Comparison of ENCODE assay signal across 33 cellular contexts in the genomic region with DNA sequence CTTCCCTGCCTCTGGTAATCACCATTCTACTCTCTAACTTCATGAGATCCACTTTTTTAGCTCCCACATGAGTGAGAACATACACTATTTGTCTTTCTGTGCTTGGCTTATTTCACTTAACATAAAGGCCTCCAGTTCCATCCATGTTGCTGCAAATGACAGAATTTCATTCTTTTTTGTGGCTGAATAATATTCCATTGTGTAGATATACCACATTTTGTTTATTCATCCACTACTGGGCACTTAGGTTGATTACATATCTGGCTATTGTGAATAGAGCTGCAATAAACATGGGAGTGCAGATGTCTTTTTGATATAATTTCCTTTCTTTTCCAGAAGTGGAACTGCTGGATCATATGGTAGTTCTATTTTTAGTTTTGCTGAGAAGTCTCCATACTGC. TPM values are rescaled to one million over a fixed set of nuclear protein-coding genes. Genes with fewer than 3 reads are reported as not detected.
"Had no signal": no experiment of that assay in that cellular context is flagged by ENCODE, and none has a peak within 500 bp of the region (broad histone marks: within the 10 kb centered on the region; RNA-seq: fewer than 3 reads in every experiment).

No MANE protein-coding gene starts in this region.

- FAIRE-seq: bronchial epithelial cell, TTC549 had no signal

- H3K36me3 ChIP-seq: ascending aorta, cardiac muscle cell had no signal

- ATAC-seq: activated CD8-positive, alpha-beta memory T cell treated with anti-CD3 and anti-CD28 coated beads, Interleukin-2, amount 10 ng/mL, durations not matched to agents 7 days and 5 days; activated CD8-positive, alpha-beta T cell treated with anti-CD3 and anti-CD28 coated beads, Interleukin-2, amount 10 ng/mL, durations not matched to agents 7 days and 5 days; activated naive CD8-positive, alpha-beta T cell treated with anti-CD3 and anti-CD28 coated beads, Interleukin-2, amount 50 U/mL, for 24 hours had no signal

- H3K27me3 ChIP-seq: ascending aorta, cardiac muscle cell had no signal

- DNase-seq: activated B cell treated with CpG ODN at 0.5 μM for 24 hours; activated CD4-positive, alpha-beta memory T cell treated with anti-CD3 and anti-CD28 coated beads for 36 hours; activated CD4-positive, alpha-beta T cell treated with anti-CD3 and anti-CD28 coated beads for 4 hours; activated CD4-positive, alpha-beta T cell treated with anti-CD3 and anti-CD28 coated beads, Interleukin-2, amount 10 ng/mL, durations not matched to agents 24 days and 14 days; activated CD4-positive, alpha-beta T cell treated with anti-CD3 and anti-CD28 coated beads, Interleukin-2, amount 50 U/mL, for 1 hour; activated CD4-positive, alpha-beta T cell treated with anti-CD3 and anti-CD28 coated beads, Interleukin-2, amount 50 U/mL, for 4 hours; activated CD4-positive, CD25-positive, alpha-beta regulatory T cell treated with anti-CD3 and anti-CD28 coated beads, Interleukin-2, amount 50 U/mL, for 72 hours; activated CD8-positive, alpha-beta memory T cell treated with anti-CD3 and anti-CD28 coated beads for 24 hours; activated CD8-positive, alpha-beta memory T cell treated with anti-CD3 and anti-CD28 coated beads, Interleukin-2, amount 10 ng/mL, durations not matched to agents 7 days and 5 days; activated CD8-positive, alpha-beta memory T cell treated with anti-CD3 and anti-CD28 coated beads, Interleukin-2, amount 50 U/mL, for 48 hours; activated CD8-positive, alpha-beta T cell treated with anti-CD3 and anti-CD28 coated beads, Interleukin-2, amount 10 ng/mL, durations not matched to agents 7 days and 5 days; activated effector memory CD4-positive, alpha-beta T cell treated with Interleukin-2 at 50 U/mL for 16 hours; activated gamma-delta T cell; activated naive CD4-positive, alpha-beta T cell treated with anti-CD3 and anti-CD28 coated beads, Interleukin-2, amount 10 ng/mL, durations not matched to agents 7 days and 5 days; activated naive CD4-positive, alpha-beta T cell treated with Interleukin-2 at 50 U/mL for 16 hours; activated naive CD8-positive, alpha-beta T cell treated with anti-CD3 and anti-CD28 coated beads, Interleukin-2, amount 10 ng/mL, durations not matched to agents 7 days and 5 days; activated naive CD8-positive, alpha-beta T cell treated with anti-CD3 and anti-CD28 coated beads, Interleukin-2, amount 50 U/mL, for 24 hours; activated T-cell treated with anti-CD3 and anti-CD28 coated beads, Interleukin-2, amount 50 U/mL, for 24 hours; activated T-cell treated with anti-CD3 and anti-CD28 coated beads, Interleukin-2, amount 50 U/mL, for 48 hours; amygdala; anterior cingulate cortex; caudate nucleus; cerebellar nuclear complex; T-helper 1 cell; T-helper 2 cell; T-helper 9 cell had no signal

- H3K4me3 ChIP-seq: ascending aorta, cardiac muscle cell had no signal

- H3K4me1 ChIP-seq: ascending aorta had no signal

- H3K27ac ChIP-seq: ascending aorta, cardiac muscle cell, VCaP had no signal

RNA-seq across cellular contexts. Expression of a gene that starts 28.7 kb away (rescaled TPM):
- total RNA-seq: activated B cell treated with CpG ODN at 0.5 μM for 24 hours; activated CD4-positive, alpha-beta memory T cell treated with anti-CD3 and anti-CD28 coated beads for 36 hours; activated CD4-positive, alpha-beta T cell treated with anti-CD3 and anti-CD28 coated beads, Interleukin-2, amount 10 ng/mL, durations not matched to agents 24 days and 14 days; activated CD8-positive, alpha-beta memory T cell treated with anti-CD3 and anti-CD28 coated beads, Interleukin-2, amount 10 ng/mL, durations not matched to agents 7 days and 5 days; activated CD8-positive, alpha-beta T cell treated with anti-CD3 and anti-CD28 coated beads, Interleukin-2, amount 10 ng/mL, durations not matched to agents 7 days and 5 days; activated naive CD8-positive, alpha-beta T cell treated with anti-CD3 and anti-CD28 coated beads, Interleukin-2, amount 10 ng/mL, durations not matched to agents 7 days and 5 days; activated T-helper 2 cell treated with anti-CD3 and anti-CD28 coated beads, Interferon-gamma antibody, Interleukin-2, Interleukin-4, amounts not matched to agents 10 μg/mL and 5 μg/mL and 100 μg/mL, durations not matched to agents 14 hours and 24 hours and 36 hours; ascending aorta; cardiac muscle cell; chondrocyte had no signal
